1 cellular context compared by ENCODE assay signal in genomic region chr11:47899801-47900200, GRCh38.
TF ChIP-seq lines count a peak whose summit lies in the region.

No MANE protein-coding gene starts in this region.

TF ChIP-seq in GM23338, 12 proteins besides CTCF, POLR2A, EP300 and RAD21 (continued from another document):
- TF ChIP-seq ZNF462 (CRISPR knock-in tag; IDR thresholded peaks at IDR 0.05) = no peak
- TF ChIP-seq EZH2phosphoT487 (IDR thresholded peaks at IDR 0.05; ENCODE audit: unreplicated experiment) = no peak
- no peak for TF ChIP-seq NANOG (IDR thresholded peaks at IDR 0.05; ENCODE audit: borderline replicate concordance)
- TF ChIP-seq, protein P1, sequence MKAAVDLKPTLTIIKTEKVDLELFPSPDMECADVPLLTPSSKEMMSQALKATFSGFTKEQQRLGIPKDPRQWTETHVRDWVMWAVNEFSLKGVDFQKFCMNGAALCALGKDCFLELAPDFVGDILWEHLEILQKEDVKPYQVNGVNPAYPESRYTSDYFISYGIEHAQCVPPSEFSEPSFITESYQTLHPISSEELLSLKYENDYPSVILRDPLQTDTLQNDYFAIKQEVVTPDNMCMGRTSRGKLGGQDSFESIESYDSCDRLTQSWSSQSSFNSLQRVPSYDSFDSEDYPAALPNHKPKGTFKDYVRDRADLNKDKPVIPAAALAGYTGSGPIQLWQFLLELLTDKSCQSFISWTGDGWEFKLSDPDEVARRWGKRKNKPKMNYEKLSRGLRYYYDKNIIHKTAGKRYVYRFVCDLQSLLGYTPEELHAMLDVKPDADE (IDR thresholded peaks at IDR 0.05) = no peak
- no peak for TF ChIP-seq REST (IDR thresholded peaks at IDR 0.05; ENCODE audit: unreplicated experiment)
- no peak for TF ChIP-seq STAT1 (IDR thresholded peaks at IDR 0.05; ENCODE audit: unreplicated experiment)
